Comparison of ENCODE assay signal across 8 cellular contexts in genomic region chr4:118353452-118353851, GRCh38.
DNase-seq lines count a peak whose midpoint lies in the region; ATAC-seq and TF ChIP-seq lines count a peak whose summit lies in the region.

No MANE protein-coding gene starts in this region.

- TF ChIP-seq CTCF in AG09309 (IDR thresholded peaks at IDR 0.05; ENCODE audit: control insufficient read depth, insufficient read depth, low read depth, low read length, missing control alignments) (no peak), HFF-Myc (IDR thresholded peaks at IDR 0.05; ENCODE audit: low read depth, low read length, missing control alignments) (no peak), brain microvascular endothelial cell (IDR thresholded peaks at IDR 0.05; ENCODE audit: low read depth, low read length, missing control alignments) (no peak)

- H3K4me1 ChIP-seq in mucosa of stomach (ENCODE audit: control insufficient read depth, insufficient read depth, low read length) = peaks cover 18% of the 10 kb centered on the region

- DNase-seq in AG09309 (ENCODE audit: low read depth) (no peak), HFF-Myc (ENCODE audit: extremely low read depth, low read depth) (no peak), brain microvascular endothelial cell (no peak), DMS79 (lab: John Stamatoyannopoulos, UW) (no peak), substantia nigra (lab: John Stamatoyannopoulos, UW) (no peak)
- DNase-seq in stimulated activated CD8-positive, alpha-beta memory T cell treated with anti-CD3 and anti-CD28 coated beads, Interleukin-4, amount 100 ng/mL, for 48 hours = no peak

- H3K36me3 ChIP-seq in brain microvascular endothelial cell (replicated peaks) (no peaks in the 10 kb centered on the region), mucosa of stomach (ENCODE audit: control insufficient read depth, insufficient read depth, low read length) (no peaks in the 10 kb centered on the region)

- H3K27me3 ChIP-seq in brain microvascular endothelial cell (replicated peaks) (no peaks in the 10 kb centered on the region), mucosa of stomach (ENCODE audit: control insufficient read depth, insufficient read depth, low read length) (peaks cover 14% of the 10 kb centered on the region)

- H3K27ac ChIP-seq in brain microvascular endothelial cell = no peak overlapping the region
- no peak overlapping the region for H3K27ac ChIP-seq in substantia nigra (ENCODE audit: low read depth, low read length, poor library complexity, severe bottlenecking)

- no peaks in the 10 kb centered on the region for H3K9me3 ChIP-seq in mucosa of stomach (ENCODE audit: control insufficient read depth, low read length)

- H3K4me3 ChIP-seq in AG09309 (ENCODE audit: control insufficient read depth, low read depth, low read length) = peak overlapping the region; percentile 76
- peak overlapping the region; percentile 67 for H3K4me3 ChIP-seq in HFF-Myc (replicated peaks; ENCODE audit: low read depth, low read length)
- peak overlapping the region; percentile 68 for H3K4me3 ChIP-seq in brain microvascular endothelial cell (ENCODE audit: low read depth, low read length)
- peak overlapping the region; percentile 40 for H3K4me3 ChIP-seq in mucosa of stomach (ENCODE audit: low read length)

- peak overlapping the region; percentile 61 for H3K9ac ChIP-seq in mucosa of stomach (ENCODE audit: low read length)

- in situ Hi-C loops in brain microvascular endothelial cell (cut with HindIII; ENCODE audit: low pct_ligation_motif_present, low sequenced_read_pairs) = no loop called here

- ATAC-seq in HG02884 (IDR thresholded peaks at IDR 0.05; ENCODE audit: unreplicated experiment) = no peak
